In genomic region chr20:977021-977420, GRCh38 we compare ENCODE assay signal across 8 cellular contexts. TPM values are rescaled to one million over a fixed set of nuclear protein-coding genes. Genes with fewer than 3 reads are reported as not detected.
"Had no signal": no experiment of that assay in that cellular context is flagged by ENCODE, and none has a peak within 500 bp of the region (broad histone marks: within the 10 kb centered on the region; RNA-seq: fewer than 3 reads in every experiment).

No MANE protein-coding gene starts in this region.

- DNase-seq: IMR-90, KBM-7, KG1 had no signal

- H3K27ac ChIP-seq: HL-60 had no signal

- H3K36me3 Mint-ChIP-seq: IgD-negative memory B cell had no signal

- H3K4me3 Mint-ChIP-seq: IgD-negative memory B cell had no signal

- ATAC-seq: HepG2 had no signal

- H3K9me3 Mint-ChIP-seq: IgD-negative memory B cell had no signal

- FAIRE-seq: HepG2, HTR-8/SVneo had no signal

RNA-seq across cellular contexts. Expression of gene RSPO4, which starts 25.1 kb away (rescaled TPM):
- total RNA-seq: HepG2, HT-29, IMR-90 had no signal
- polyA plus RNA-seq: HepG2, IgD-negative memory B cell, IMR-90 had no signal
